In genomic region chr12:56590237-56590830, GRCh38 we compare ENCODE assay signal across 1 cellular context.
A peak's percentile ranks its signal among the peaks of the same experiment; 100 is the strongest.
TF ChIP-seq lines count a peak whose summit lies in the region.

No MANE protein-coding gene starts in this region.

TF ChIP-seq in K562, 482 proteins besides CTCF, POLR2A, EP300 and RAD21 (continued from another document and continues in another):
- TF ChIP-seq DEAF1 (CRISPR knock-in tag; IDR thresholded peaks at IDR 0.05), result peak; percentile 52; the same call in 1 of the 2 replicates
- TF ChIP-seq KAT8 (IDR thresholded peaks at IDR 0.05; ENCODE audit: low read depth), result no peak
- no peak for TF ChIP-seq ZNF778 (CRISPR knock-in tag; IDR thresholded peaks at IDR 0.05)
- no peak for TF ChIP-seq MAZ (CRISPR knock-in tag; conservative IDR thresholded peaks at IDR 0.05 in 1 of 2, IDR thresholded peaks at IDR 0.05 in 1 of 2)
- TF ChIP-seq HDAC8 (tag; IDR thresholded peaks at IDR 0.05), result no peak
- no peak for TF ChIP-seq HEY1 (CRISPR knock-in tag; IDR thresholded peaks at IDR 0.05; ENCODE audit: borderline replicate concordance)
- TF ChIP-seq POLR2B (IDR thresholded peaks at IDR 0.05; ENCODE audit: low read depth, partially characterized antibody), result no peak
- no peak for TF ChIP-seq ZNF398 (CRISPR knock-in tag; IDR thresholded peaks at IDR 0.05)
- TF ChIP-seq U2AF1 (optimal IDR thresholded peaks at IDR 0.05; ENCODE audit: low read depth, low read length), result no peak
- no peak for TF ChIP-seq MCM3 (IDR thresholded peaks at IDR 0.05)
- TF ChIP-seq ZNF3 (CRISPR knock-in tag; IDR thresholded peaks at IDR 0.05), result no peak
- no peak for TF ChIP-seq GTF2A2 (tag; IDR thresholded peaks at IDR 0.05)
- no peak for TF ChIP-seq CSDE1 (IDR thresholded peaks at IDR 0.05)
- TF ChIP-seq HMG20A (CRISPR knock-in tag; conservative IDR thresholded peaks at IDR 0.05), result no peak
- TF ChIP-seq NCOA6 (IDR thresholded peaks at IDR 0.05), result no peak
- TF ChIP-seq THAP12 (CRISPR knock-in tag; IDR thresholded peaks at IDR 0.05), result no peak
- TF ChIP-seq ZNF609 (CRISPR knock-in tag; IDR thresholded peaks at IDR 0.05; ENCODE audit: borderline replicate concordance), result no peak
- no peak for TF ChIP-seq CCNT2 (IDR thresholded peaks at IDR 0.05; ENCODE audit: borderline replicate concordance, extremely low read depth, insufficient read length, low read depth, low read length)
- no peak for TF ChIP-seq SMAD3 (CRISPR knock-in tag; conservative IDR thresholded peaks at IDR 0.05)
- no peak for TF ChIP-seq ZNF57 (CRISPR knock-in tag; IDR thresholded peaks at IDR 0.05)
- no peak for TF ChIP-seq EWSR1 (IDR thresholded peaks at IDR 0.05; ENCODE audit: borderline replicate concordance, low read depth, partially characterized antibody)
- TF ChIP-seq SP1 (CRISPR knock-in tag; IDR thresholded peaks at IDR 0.05), result 0 out of 2 replicates have a peak, but pooled peaks have one; percentile 18
- TF ChIP-seq ZBTB26 (CRISPR knock-in tag; IDR thresholded peaks at IDR 0.05), result no peak
- TF ChIP-seq STAT5A (IDR thresholded peaks at IDR 0.05; ENCODE audit: borderline replicate concordance, low read length), result no peak
- TF ChIP-seq MIER1 (IDR thresholded peaks at IDR 0.05; ENCODE audit: low read depth), result no peak
- TF ChIP-seq ZZZ3 (IDR thresholded peaks at IDR 0.05), result no peak
- TF ChIP-seq TRIM24 (IDR thresholded peaks at IDR 0.05), result no peak
- no peak for TF ChIP-seq HDAC2 (IDR thresholded peaks at IDR 0.05)
- TF ChIP-seq NCOR1 (IDR thresholded peaks at IDR 0.05), result no peak
- no peak for TF ChIP-seq ZNF444 (CRISPR knock-in tag; IDR thresholded peaks at IDR 0.05)
- TF ChIP-seq E2F5 (CRISPR knock-in tag; IDR thresholded peaks at IDR 0.05), result no peak
- peak; percentile 12; the same call in 1 of the 2 replicates for TF ChIP-seq RB1 (IDR thresholded peaks at IDR 0.05; ENCODE audit: low read depth)
- TF ChIP-seq CBFA2T2 (conservative IDR thresholded peaks at IDR 0.05), result 0 out of 2 replicates have a peak, but pooled peaks have one; percentile 5
- no peak for TF ChIP-seq BRD9 (IDR thresholded peaks at IDR 0.05; ENCODE audit: low read depth, partially characterized antibody)
- no peak for TF ChIP-seq POLR2H (tag; IDR thresholded peaks at IDR 0.05; ENCODE audit: low read depth)
- TF ChIP-seq SIN3A (IDR thresholded peaks at IDR 0.05; ENCODE audit: borderline replicate concordance in 2 of 2, control insufficient read depth in 1 of 2, low read depth in 2 of 2, low read length in 2 of 2), result no peak
- no peak for TF ChIP-seq TBP (optimal IDR thresholded peaks at IDR 0.05; ENCODE audit: low read depth, low read length)
- no peak for TF ChIP-seq THRAP3 (IDR thresholded peaks at IDR 0.05; ENCODE audit: borderline replicate concordance)
- TF ChIP-seq HMGN3 (IDR thresholded peaks at IDR 0.05; ENCODE audit: borderline replicate concordance, extremely low read depth, insufficient read length, low read depth, low read length), result no peak
- no peak for TF ChIP-seq FOXP1 (CRISPR knock-in tag; IDR thresholded peaks at IDR 0.05)
- no peak for TF ChIP-seq TRIM25 (IDR thresholded peaks at IDR 0.05; ENCODE audit: borderline replicate concordance)
- no peak for TF ChIP-seq GATA2 (CRISPR knock-in tag; IDR thresholded peaks at IDR 0.05)
- no peak for TF ChIP-seq GABPB1 (CRISPR knock-in tag; IDR thresholded peaks at IDR 0.05)
- no peak for TF ChIP-seq ZEB2 (IDR thresholded peaks at IDR 0.05)
- no peak for TF ChIP-seq CEBPG (CRISPR knock-in tag; IDR thresholded peaks at IDR 0.05)
- no peak for TF ChIP-seq CEBPG (tag; conservative IDR thresholded peaks at IDR 0.05 in 1 of 2, IDR thresholded peaks at IDR 0.05 in 1 of 2)
- no peak for TF ChIP-seq PBX2 (CRISPR knock-in tag; IDR thresholded peaks at IDR 0.05; ENCODE audit: low read depth)
- 0 out of 2 replicates have a peak, but pooled peaks have one; percentile 10 for TF ChIP-seq PBX2 (tag; conservative IDR thresholded peaks at IDR 0.05; ENCODE audit: low read depth)
- TF ChIP-seq SMC3 (conservative IDR thresholded peaks at IDR 0.05; ENCODE audit: insufficient read depth, low read depth, low read length), result peak; percentile 59
- no peak for TF ChIP-seq NBN (IDR thresholded peaks at IDR 0.05; ENCODE audit: low read depth)
- TF ChIP-seq MEIS2 (IDR thresholded peaks at IDR 0.05; ENCODE audit: partially characterized antibody), result no peak
